6 cellular contexts compared by ENCODE assay signal in the genomic region with DNA sequence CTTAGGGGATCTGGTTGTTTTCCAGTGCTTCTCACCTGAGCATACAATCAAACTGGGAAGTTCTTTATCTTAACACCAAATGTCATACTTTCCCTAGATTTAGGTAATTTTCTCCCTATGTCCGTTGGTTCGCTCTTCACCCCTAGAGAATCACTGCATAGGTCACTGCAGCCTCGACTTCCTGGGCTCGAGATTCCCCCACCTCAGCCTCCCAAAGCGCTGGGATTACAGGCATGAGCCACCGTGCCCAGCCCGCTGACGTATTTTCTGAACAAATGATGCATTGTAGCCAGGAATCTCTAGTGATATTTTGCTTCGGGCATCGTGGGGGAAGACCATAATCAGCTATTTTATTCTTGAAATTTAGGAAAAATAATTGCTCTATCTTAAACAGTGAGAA. TPM values are rescaled to one million over a fixed set of nuclear protein-coding genes. Genes with fewer than 3 reads are reported as not detected.
DNase-seq lines count a peak whose midpoint lies in the region; ATAC-seq and TF ChIP-seq lines count a peak whose summit lies in the region.

No MANE protein-coding gene starts in this region.

- peaks cover 22% of the 10 kb centered on the region for H3K4me1 ChIP-seq in KMS-11 (ENCODE audit: low read depth, poor library complexity, severe bottlenecking)

- H4K20me1 ChIP-seq in KMS-11 (ENCODE audit: insufficient read depth): no peaks in the 10 kb centered on the region

- H3K27ac ChIP-seq in KMS-11: peak overlapping the region; percentile 93

- H3K36me3 Mint-ChIP-seq in osteocyte (ENCODE audit: unreplicated experiment): peaks cover 40% of the 10 kb centered on the region

- peak overlapping the region; percentile 68 for H2AFZ ChIP-seq in KMS-11 (ENCODE audit: low read depth)

- peak overlapping the region; percentile 98 for H3K27ac Mint-ChIP-seq in osteocyte (ENCODE audit: unreplicated experiment)

- DNase-seq in cardiac fibroblast (ENCODE audit: low read depth in 2 of 2) (peak; percentile 48 to 53), osteocyte (ENCODE audit: extremely low spot score, unreplicated experiment) (no peak), GDM1 (lab: John Stamatoyannopoulos, UW) (no peak), activated gamma-delta T cell (lab: John Stamatoyannopoulos, UW) (no peak)

- H3K36me3 ChIP-seq in KMS-11 (ENCODE audit: insufficient read depth): peaks cover 28% of the 10 kb centered on the region; the same call in 1 of the 2 replicates

- TF ChIP-seq CTCF in KMS-11 (conservative IDR thresholded peaks at IDR 0.05; ENCODE audit: low read depth, low read length) (no peak), cardiac fibroblast (IDR thresholded peaks at IDR 0.05; ENCODE audit: low read depth, low read length) (no peak), osteocyte (IDR thresholded peaks at IDR 0.05) (no peak)

- ATAC-seq in HG02759 (IDR thresholded peaks at IDR 0.05; ENCODE audit: unreplicated experiment): no peak

- H3K4me3 Mint-ChIP-seq in osteocyte (ENCODE audit: unreplicated experiment): peak overlapping the region; percentile 99

- no peaks in the 10 kb centered on the region for H3K27me3 ChIP-seq in KMS-11 (ENCODE audit: insufficient read depth, low read depth)

- peaks cover 15% of the 10 kb centered on the region for H3K79me2 ChIP-seq in KMS-11 (ENCODE audit: insufficient read depth, low read depth)

- no peaks in the 10 kb centered on the region for H3K9me3 Mint-ChIP-seq in osteocyte (ENCODE audit: unreplicated experiment)

- peaks cover 36% of the 10 kb centered on the region for H3K4me1 Mint-ChIP-seq in osteocyte (ENCODE audit: unreplicated experiment)

- H3K27me3 Mint-ChIP-seq in osteocyte (ENCODE audit: unreplicated experiment): no peaks in the 10 kb centered on the region

- H3K4me3 ChIP-seq in KMS-11 (IDR thresholded peaks at IDR 0.05; ENCODE audit: insufficient read depth, low read depth, low read length) (no peak overlapping the region), cardiac fibroblast (replicated peaks in 1 of 2; ENCODE audit: low read depth in 2 of 2, low read length in 2 of 2) (peak overlapping the region; percentile 65 to 73)

- H3K9ac ChIP-seq in KMS-11: peak overlapping the region; percentile 95; the same call in 1 of the 2 replicates

- peak overlapping the region; percentile 80 for H3K4me2 ChIP-seq in KMS-11

RNA-seq across cellular contexts. Expression of a gene that starts 1.1 kb away (rescaled TPM):
- total RNA-seq in osteocyte: 3,386 and 3,580 TPM in 2 replicates

RNA-seq across cellular contexts. Expression of a gene that starts 2.7 kb away (rescaled TPM):
- 10.5 and 11.8 TPM in 2 replicates for total RNA-seq in osteocyte

RNA-seq across cellular contexts. Expression of a gene that starts 11.0 kb away (rescaled TPM):
- total RNA-seq in osteocyte: 85.9 and 87.9 TPM in 2 replicates

RNA-seq across cellular contexts. Expression of a gene that starts 12.7 kb away (rescaled TPM):
- 127 and 142 TPM in 2 replicates for total RNA-seq in osteocyte

RNA-seq across cellular contexts. Expression of a gene that starts 35.4 kb away (rescaled TPM):
- total RNA-seq in osteocyte: 0.97 and 1.2 TPM in 2 replicates

Comparison
In these comparisons a context has a peak if more than half of its experiments do, and no peak if none do; other contexts are left out.
1. DNase-seq: peak in cardiac fibroblast (2 of 2); none in osteocyte (single experiment), GDM1 (single experiment) and activated gamma-delta T cell (single experiment).